ENCODE assay signal across 20 cellular contexts in the genomic region with DNA sequence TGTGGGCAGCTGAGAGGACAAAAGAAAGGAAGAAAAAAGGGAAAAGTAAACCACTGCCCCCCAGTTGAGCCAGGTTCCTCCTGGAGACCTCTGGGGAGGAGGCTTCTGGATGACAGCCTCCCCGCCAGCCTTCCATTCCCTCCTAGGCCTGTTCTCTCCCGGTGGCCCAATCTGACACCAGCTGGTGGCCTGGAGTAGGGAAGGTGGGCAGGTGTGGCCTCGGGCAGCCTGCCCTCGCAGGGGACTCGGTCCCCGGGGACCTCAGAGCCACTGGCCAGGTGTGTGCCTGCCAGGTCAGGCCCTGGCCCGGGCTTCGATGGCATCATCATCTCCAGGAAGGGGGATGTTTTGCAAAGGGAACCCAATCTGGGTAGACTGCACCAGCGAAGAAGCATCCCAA.
A peak's percentile ranks its signal among the peaks of the same experiment; 100 is the strongest.
DNase-seq lines count a peak whose midpoint lies in the region; ATAC-seq and TF ChIP-seq lines count a peak whose summit lies in the region.
"Had no signal": no experiment of that assay in that cellular context is flagged by ENCODE, and none has a peak within 500 bp of the region (broad histone marks: within the 10 kb centered on the region; RNA-seq: fewer than 3 reads in every experiment).

No MANE protein-coding gene starts in this region.

- H3K36me3 Mint-ChIP-seq in naive thymus-derived CD8-positive, alpha-beta T cell, result no peaks in the 10 kb centered on the region

- ATAC-seq in naive thymus-derived CD8-positive, alpha-beta T cell, result no peak
- ATAC-seq in HG03135 (IDR thresholded peaks at IDR 0.05; ENCODE audit: unreplicated experiment) (no peak), HG03039 (IDR thresholded peaks at IDR 0.05; ENCODE audit: unreplicated experiment) (no peak), left lobe of liver (no peak)
- ATAC-seq: left colon, mucosa of descending colon had no signal

- H3K36me3 ChIP-seq in ascending aorta (peaks cover 10% of the 10 kb centered on the region in 2 donors), tibial artery (peaks cover 5 to 33% (median 7%) of the 10 kb centered on the region in 3 donors)
- H3K36me3 ChIP-seq: ovary had no signal

- H3K9me3 ChIP-seq in ascending aorta (no peaks in the 10 kb centered on the region), tibial artery (no peaks in the 10 kb centered on the region)
- H3K9me3 ChIP-seq: mucosa of descending colon, ovary, thyroid gland had no signal

- no peaks in the 10 kb centered on the region for H3K27me3 Mint-ChIP-seq in naive thymus-derived CD8-positive, alpha-beta T cell
- H3K27me3 Mint-ChIP-seq: CD4-positive, alpha-beta T cell had no signal

- peaks cover 1 to 12% (median 6%) of the 10 kb centered on the region in 4 donors for H3K4me1 Mint-ChIP-seq in naive thymus-derived CD8-positive, alpha-beta T cell

- H3K27ac ChIP-seq in ascending aorta (peak overlapping the region; percentile 97 to 99), tibial artery (peak overlapping the region; percentile 39 to 88)
- H3K27ac ChIP-seq: thyroid gland had no signal

- POLR2A ChIA-PET in naive thymus-derived CD8-positive, alpha-beta T cell (lab: Charles Lee), result no interaction called here

- peak overlapping the region in 1 of 10 donors; percentile 75 for H3K27ac Mint-ChIP-seq in naive thymus-derived CD8-positive, alpha-beta T cell
- H3K27ac Mint-ChIP-seq: CD4-positive, alpha-beta T cell had no signal

- no peaks in the 10 kb centered on the region for H3K9me3 Mint-ChIP-seq in naive thymus-derived CD8-positive, alpha-beta T cell
- H3K9me3 Mint-ChIP-seq: CD4-positive, alpha-beta T cell had no signal

- H3K4me1 ChIP-seq in ascending aorta, result peaks cover 35 to 54% of the 10 kb centered on the region in 2 donors
- peaks cover 5 to 76% (median 59%) of the 10 kb centered on the region in 4 donors for H3K4me1 ChIP-seq in tibial artery

- no peaks in the 10 kb centered on the region for H3K27me3 ChIP-seq in ascending aorta
- no peaks in the 10 kb centered on the region for H3K27me3 ChIP-seq in tibial artery
- H3K27me3 ChIP-seq: ovary, thyroid gland had no signal

- intact Hi-C loops in ascending aorta (cut with DNase I) (loop anchor here (2.0 to 5.0 kb wide), 2 partner anchors 27 to 155 kb away; no protein-coding TSS in a partner anchor), tibial artery (cut with DNase I; ENCODE audit: low total_unique reads) (loop anchor here (5.0 kb wide), 1 partner anchor 55 kb away; no protein-coding TSS in a partner anchor)

- no peak for TF ChIP-seq CTCF in ascending aorta (IDR thresholded peaks at IDR 0.05)
- TF ChIP-seq CTCF in tibial artery (IDR thresholded peaks at IDR 0.05), result no peak

- peak overlapping the region in 6 of 10 donors; percentile 15 to 61 (median 25) for H3K4me3 Mint-ChIP-seq in naive thymus-derived CD8-positive, alpha-beta T cell
- H3K4me3 Mint-ChIP-seq: CD4-positive, alpha-beta T cell had no signal

- DNase-seq in NCI-H2171 treated with DMSO at 0.1 percent for 48 hours (lab: John Stamatoyannopoulos, UW), result peak; percentile 25
- DNase-seq in NCI-H2171 (lab: John Stamatoyannopoulos, UW), result no peak
- DNase-seq in ascending aorta (ENCODE audit: low spot score in 2 of 2), result no peak
- DNase-seq in naive thymus-derived CD8-positive, alpha-beta T cell, result no peak
- no peak for DNase-seq in tibial artery
- DNase-seq in left lobe of liver (ENCODE audit: low spot score), result no peak
- DNase-seq: activated CD8-positive, alpha-beta memory T cell treated with anti-CD3 and anti-CD28 coated beads for 24 hours; CD4-positive, alpha-beta T cell; central memory CD4-positive, alpha-beta T cell; effector memory CD4-positive, alpha-beta T cell; left colon; NCI-H1436; NCI-H226; ovary; stimulated activated CD4-positive, alpha-beta T cell treated with anti-CD3 and anti-CD28 coated beads, Interleukin-4, amount 100 ng/mL, for 4 hours; stimulated activated CD8-positive, alpha-beta memory T cell treated with anti-CD3 and anti-CD28 coated beads, Interleukin-4, amount 100 ng/mL, for 48 hours; thyroid gland had no signal

- H3K4me3 ChIP-seq in ascending aorta (no peak overlapping the region), tibial artery (no peak overlapping the region)
- H3K4me3 ChIP-seq: mucosa of descending colon, thyroid gland had no signal
